14 cellular contexts compared by ENCODE assay signal in the genomic region with DNA sequence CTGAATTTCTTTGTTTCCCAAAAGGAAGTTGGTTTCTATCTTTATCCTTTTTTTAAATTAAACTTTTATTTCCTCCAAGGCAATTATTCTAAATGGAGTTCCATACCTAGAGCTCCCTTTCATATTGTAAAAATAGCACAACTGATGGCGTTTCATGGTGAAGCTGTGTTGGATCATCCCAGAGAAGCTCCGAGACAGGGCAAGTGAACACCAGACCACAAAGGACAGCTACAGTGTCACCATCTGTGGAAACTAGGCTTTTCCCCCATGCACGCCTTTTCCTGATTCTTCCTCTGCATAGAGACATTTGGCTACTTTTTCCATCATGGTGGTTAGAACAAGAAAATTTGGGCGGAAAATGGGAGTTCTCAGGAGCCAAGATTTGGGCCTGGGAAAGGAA. TPM values are rescaled to one million over a fixed set of nuclear protein-coding genes. Genes with fewer than 3 reads are reported as not detected.
A peak's percentile ranks its signal among the peaks of the same experiment; 100 is the strongest.
DNase-seq lines count a peak whose midpoint lies in the region; ATAC-seq and TF ChIP-seq lines count a peak whose summit lies in the region.
"Had no signal": no experiment of that assay in that cellular context is flagged by ENCODE, and none has a peak within 500 bp of the region (broad histone marks: within the 10 kb centered on the region; RNA-seq: fewer than 3 reads in every experiment).

No MANE protein-coding gene starts in this region.

- POLR2A ChIA-PET in activated naive CD8-positive, alpha-beta T cell treated with anti-CD3 and anti-CD28 coated beads, Interleukin-2, amount 10 ng/mL, durations not matched to agents 7 days and 5 days (lab: Charles Lee) = interaction anchor here (0.6 to 3.9 kb wide), 4 partner anchors 12 to 72 kb away, joined by 3 to 31 read pairs (median 4); a partner anchor contains a TSS
- POLR2A ChIA-PET in naive thymus-derived CD4-positive, alpha-beta T cell (lab: Charles Lee) = interaction anchor here (0.8 to 6.3 kb wide), 2 partner anchors 11 to 28 kb away, joined by 3 to 51 read pairs; a partner anchor contains a TSS

- H3K4me1 Mint-ChIP-seq in activated naive CD8-positive, alpha-beta T cell treated with anti-CD3 and anti-CD28 coated beads, Interleukin-2, amount 10 ng/mL, durations not matched to agents 7 days and 5 days = peaks cover 38% of the 10 kb centered on the region
- peaks cover 52 to 91% (median 69%) of the 10 kb centered on the region in 7 donors for H3K4me1 Mint-ChIP-seq in naive thymus-derived CD4-positive, alpha-beta T cell
- peaks cover 13% of the 10 kb centered on the region for H3K4me1 Mint-ChIP-seq in stimulated activated effector memory CD8-positive, alpha-beta T cell treated with anti-CD3 and anti-CD28 coated beads, Interleukin-12 subunit alpha, Interleukin-12 subunit beta, amount 100 ng/mL, for 72 hours

- H3K27ac Mint-ChIP-seq in activated naive CD8-positive, alpha-beta T cell treated with anti-CD3 and anti-CD28 coated beads, Interleukin-2, amount 10 ng/mL, durations not matched to agents 7 days and 5 days = peak overlapping the region; percentile 97
- H3K27ac Mint-ChIP-seq in naive thymus-derived CD4-positive, alpha-beta T cell = peak overlapping the region in 8 of 9 donors; percentile 86 to 96 (median 94)
- no peak overlapping the region for H3K27ac Mint-ChIP-seq in stimulated activated effector memory CD8-positive, alpha-beta T cell treated with anti-CD3 and anti-CD28 coated beads, Interleukin-12 subunit alpha, Interleukin-12 subunit beta, amount 100 ng/mL, for 72 hours
- H3K27ac Mint-ChIP-seq: neural progenitor cell had no signal

- intact Hi-C loops in left cardiac atrium (cut with DNase I) = no loop called here
- intact Hi-C loops in Right ventricle myocardium superior (cut with DNase I) = no loop called here
- intact Hi-C loops in naive thymus-derived CD4-positive, alpha-beta T cell (cut with micrococcal nuclease) = loop anchor here (1.0 to 5.0 kb wide), 9 partner anchors 13 to 124 kb away; a partner anchor contains a TSS
- intact Hi-C loops in upper lobe of right lung (cut with DNase I) = no loop called here

- peaks cover 7 to 57% of the 10 kb centered on the region in 2 donors for H3K4me1 ChIP-seq in naive thymus-derived CD4-positive, alpha-beta T cell (ENCODE audit: control insufficient read depth in 2 of 2, insufficient read depth in 2 of 2, low read length in 2 of 2)
- peaks cover 43% of the 10 kb centered on the region for H3K4me1 ChIP-seq in upper lobe of right lung

- ATAC-seq in left cardiac atrium (no peak), Right ventricle myocardium superior (ENCODE audit: poor library complexity) (no peak), upper lobe of right lung (no peak)
- ATAC-seq in activated naive CD8-positive, alpha-beta T cell treated with anti-CD3 and anti-CD28 coated beads, Interleukin-2, amount 10 ng/mL, durations not matched to agents 7 days and 5 days (ENCODE audit: low read depth) = no peak
- ATAC-seq in naive thymus-derived CD4-positive, alpha-beta T cell = no peak
- ATAC-seq in stimulated activated effector memory CD8-positive, alpha-beta T cell treated with anti-CD3 and anti-CD28 coated beads, Interleukin-12 subunit alpha, Interleukin-12 subunit beta, amount 100 ng/mL, for 72 hours = no peak
- ATAC-seq: esophagus mucosa had no signal

- no peaks in the 10 kb centered on the region for H3K9me3 ChIP-seq in naive thymus-derived CD4-positive, alpha-beta T cell (ENCODE audit: control insufficient read depth in 2 of 3, low read length in 3 of 3)
- H3K9me3 ChIP-seq in upper lobe of right lung = no peaks in the 10 kb centered on the region

- DNase-seq in left cardiac atrium (peak; percentile 13), Right ventricle myocardium superior (no peak), upper lobe of right lung (peak; percentile 12), iPS-NIHi11 (ENCODE audit: low spot score) (no peak), NCI-H1048 (lab: John Stamatoyannopoulos, UW) (no peak)
- DNase-seq in activated naive CD8-positive, alpha-beta T cell treated with anti-CD3 and anti-CD28 coated beads, Interleukin-2, amount 10 ng/mL, durations not matched to agents 7 days and 5 days = no peak
- DNase-seq in naive thymus-derived CD4-positive, alpha-beta T cell = no peak
- no peak for DNase-seq in stimulated activated effector memory CD8-positive, alpha-beta T cell treated with anti-CD3 and anti-CD28 coated beads, Interleukin-12 subunit alpha, Interleukin-12 subunit beta, amount 100 ng/mL, for 72 hours (ENCODE audit: low spot score in 2 of 2)
- DNase-seq: Calu3; NCI-H226; NK-92 treated with Interleukin-12 subunit alpha and Interleukin-12 subunit beta, amount 100 ng/mL, for 24 hours had no signal

- no peak overlapping the region for H3K4me3 ChIP-seq in naive thymus-derived CD4-positive, alpha-beta T cell (ENCODE audit: low read length)
- H3K4me3 ChIP-seq in upper lobe of right lung = no peak overlapping the region
- H3K4me3 ChIP-seq: GM12878, neural progenitor cell had no signal

- no peaks in the 10 kb centered on the region for H3K27me3 Mint-ChIP-seq in activated naive CD8-positive, alpha-beta T cell treated with anti-CD3 and anti-CD28 coated beads, Interleukin-2, amount 10 ng/mL, durations not matched to agents 7 days and 5 days
- no peaks in the 10 kb centered on the region for H3K27me3 Mint-ChIP-seq in naive thymus-derived CD4-positive, alpha-beta T cell

- peak overlapping the region; percentile 68 for H3K27ac ChIP-seq in naive thymus-derived CD4-positive, alpha-beta T cell (ENCODE audit: low read depth, low read length)
- H3K27ac ChIP-seq in upper lobe of right lung = no peak overlapping the region
- H3K27ac ChIP-seq: neural progenitor cell had no signal

- no peak overlapping the region for H3K4me3 Mint-ChIP-seq in activated naive CD8-positive, alpha-beta T cell treated with anti-CD3 and anti-CD28 coated beads, Interleukin-2, amount 10 ng/mL, durations not matched to agents 7 days and 5 days
- peak overlapping the region in 6 of 10 donors; percentile 26 to 91 (median 84) for H3K4me3 Mint-ChIP-seq in naive thymus-derived CD4-positive, alpha-beta T cell
- H3K4me3 Mint-ChIP-seq in stimulated activated effector memory CD8-positive, alpha-beta T cell treated with anti-CD3 and anti-CD28 coated beads, Interleukin-12 subunit alpha, Interleukin-12 subunit beta, amount 100 ng/mL, for 72 hours = no peak overlapping the region
- H3K4me3 Mint-ChIP-seq: neural progenitor cell had no signal

- CTCF ChIA-PET in naive thymus-derived CD4-positive, alpha-beta T cell (lab: Charles Lee) = interaction anchor here (1.0 to 3.5 kb wide), 2 partner anchors 11 to 27 kb away, joined by 6 to 17 read pairs; no protein-coding TSS in a partner anchor

- peaks cover 0 to 39% (median 10%) of the 10 kb centered on the region in 3 experiments for H3K36me3 ChIP-seq in naive thymus-derived CD4-positive, alpha-beta T cell (ENCODE audit: control insufficient read depth in 2 of 3, insufficient read depth in 3 of 3, low read length in 3 of 3)
- peaks cover 50% of the 10 kb centered on the region for H3K36me3 ChIP-seq in upper lobe of right lung
- H3K36me3 ChIP-seq: neural progenitor cell had no signal

- H3K27me3 ChIP-seq in naive thymus-derived CD4-positive, alpha-beta T cell (ENCODE audit: control insufficient read depth in 2 of 2, insufficient read depth in 2 of 2, low read length in 2 of 2) = no peaks in the 10 kb centered on the region
- H3K27me3 ChIP-seq in upper lobe of right lung = no peaks in the 10 kb centered on the region
- H3K27me3 ChIP-seq: neural progenitor cell had no signal

- peaks cover 31% of the 10 kb centered on the region for H3K36me3 Mint-ChIP-seq in activated naive CD8-positive, alpha-beta T cell treated with anti-CD3 and anti-CD28 coated beads, Interleukin-2, amount 10 ng/mL, durations not matched to agents 7 days and 5 days
- H3K36me3 Mint-ChIP-seq in naive thymus-derived CD4-positive, alpha-beta T cell = peaks cover 5 to 33% (median 23%) of the 10 kb centered on the region in 5 donors
- H3K36me3 Mint-ChIP-seq in stimulated activated effector memory CD8-positive, alpha-beta T cell treated with anti-CD3 and anti-CD28 coated beads, Interleukin-12 subunit alpha, Interleukin-12 subunit beta, amount 100 ng/mL, for 72 hours = peaks cover 25% of the 10 kb centered on the region

- no peaks in the 10 kb centered on the region for H3K9me3 Mint-ChIP-seq in activated naive CD8-positive, alpha-beta T cell treated with anti-CD3 and anti-CD28 coated beads, Interleukin-2, amount 10 ng/mL, durations not matched to agents 7 days and 5 days
- no peaks in the 10 kb centered on the region for H3K9me3 Mint-ChIP-seq in naive thymus-derived CD4-positive, alpha-beta T cell
- H3K9me3 Mint-ChIP-seq in stimulated activated effector memory CD8-positive, alpha-beta T cell treated with anti-CD3 and anti-CD28 coated beads, Interleukin-12 subunit alpha, Interleukin-12 subunit beta, amount 100 ng/mL, for 72 hours = no peaks in the 10 kb centered on the region

- no peak for TF ChIP-seq CTCF in upper lobe of right lung (IDR thresholded peaks at IDR 0.05)

RNA-seq across cellular contexts. Expression of a gene that starts 12.7 kb away (rescaled TPM):
- total RNA-seq in left cardiac atrium = 10 to 100 TPM; 66.1 to 80.6 TPM
- total RNA-seq in Right ventricle myocardium superior = 128 TPM
- 10 to 100 TPM; 29.9 to 32.0 TPM for total RNA-seq in activated naive CD8-positive, alpha-beta T cell treated with anti-CD3 and anti-CD28 coated beads, Interleukin-2, amount 10 ng/mL, durations not matched to agents 7 days and 5 days
- 100 to 1,000 TPM in 3 of 5 experiments, 10 to 100 TPM in 2; 49.5 to 124 (median 107) TPM for total RNA-seq in naive thymus-derived CD4-positive, alpha-beta T cell
- polyA plus RNA-seq in naive thymus-derived CD4-positive, alpha-beta T cell = 10 to 100 TPM; 15.3 to 31.2 TPM
- 51.9 TPM for total RNA-seq in upper lobe of right lung

RNA-seq across cellular contexts. Expression of a gene that starts 48.4 kb away (rescaled TPM):
- total RNA-seq in left cardiac atrium = 10 to 100 TPM; 10.8 to 13.0 TPM
- total RNA-seq in Right ventricle myocardium superior = 16.3 TPM
- 10 to 100 TPM; 18.5 to 21.5 TPM for total RNA-seq in activated naive CD8-positive, alpha-beta T cell treated with anti-CD3 and anti-CD28 coated beads, Interleukin-2, amount 10 ng/mL, durations not matched to agents 7 days and 5 days
- 10 to 100 TPM in 3 of 5 experiments, 1 to 10 TPM in 2; 6.4 to 20.2 (median 14.1) TPM for total RNA-seq in naive thymus-derived CD4-positive, alpha-beta T cell
- polyA plus RNA-seq in naive thymus-derived CD4-positive, alpha-beta T cell = 10 to 100 TPM; 23.2 to 28.9 TPM
- total RNA-seq in upper lobe of right lung = 16.4 TPM

RNA-seq across cellular contexts. Expression of a gene that starts 48.7 kb away (rescaled TPM):
- total RNA-seq in left cardiac atrium = 10 to 100 TPM; 32.4 to 39.4 TPM
- total RNA-seq in Right ventricle myocardium superior = 33.6 TPM
- total RNA-seq in activated naive CD8-positive, alpha-beta T cell treated with anti-CD3 and anti-CD28 coated beads, Interleukin-2, amount 10 ng/mL, durations not matched to agents 7 days and 5 days = 10 to 100 TPM; 70.1 to 74.2 TPM
- total RNA-seq in naive thymus-derived CD4-positive, alpha-beta T cell = 10 to 100 TPM; 55.8 to 81.1 (median 76.7) TPM
- polyA plus RNA-seq in naive thymus-derived CD4-positive, alpha-beta T cell = 10 to 100 TPM; 18.9 to 40.3 TPM
- total RNA-seq in upper lobe of right lung = 55.8 TPM

Comparison
In these comparisons a context has a peak if more than half of its experiments do, and no peak if none do; other contexts are left out.
1. DNase-seq: peak in left cardiac atrium (single experiment) and upper lobe of right lung (single experiment); none in Right ventricle myocardium superior (single experiment), activated naive CD8-positive, alpha-beta T cell treated with anti-CD3 and anti-CD28 coated beads, Interleukin-2, amount 10 ng/mL, durations not matched to agents 7 days and 5 days (single experiment), naive thymus-derived CD4-positive, alpha-beta T cell (0 of 9), iPS-NIHi11 (single experiment), NCI-H1048 (single experiment) and stimulated activated effector memory CD8-positive, alpha-beta T cell treated with anti-CD3 and anti-CD28 coated beads, Interleukin-12 subunit alpha, Interleukin-12 subunit beta, amount 100 ng/mL, for 72 hours (0 of 2).
2. H3K4me3 Mint-ChIP-seq: peak in naive thymus-derived CD4-positive, alpha-beta T cell (6 of 10); none in activated naive CD8-positive, alpha-beta T cell treated with anti-CD3 and anti-CD28 coated beads, Interleukin-2, amount 10 ng/mL, durations not matched to agents 7 days and 5 days (single experiment) and stimulated activated effector memory CD8-positive, alpha-beta T cell treated with anti-CD3 and anti-CD28 coated beads, Interleukin-12 subunit alpha, Interleukin-12 subunit beta, amount 100 ng/mL, for 72 hours (single experiment).
3. intact Hi-C loops: an anchor here in naive thymus-derived CD4-positive, alpha-beta T cell (1.0 to 5.0 kb wide); none called in left cardiac atrium, Right ventricle myocardium superior and upper lobe of right lung.